8 cellular contexts compared by ENCODE assay signal in genomic region chr14:20697273-20698017, GRCh38. TPM values are rescaled to one million over a fixed set of nuclear protein-coding genes. Genes with fewer than 3 reads are reported as not detected.
A peak's percentile ranks its signal among the peaks of the same experiment; 100 is the strongest.
DNase-seq lines count a peak whose midpoint lies in the region; ATAC-seq and TF ChIP-seq lines count a peak whose summit lies in the region.

No MANE protein-coding gene starts in this region.

- TF ChIP-seq CTCF in HL-60 (IDR thresholded peaks at IDR 0.05; ENCODE audit: insufficient read depth, low read length) = peak; percentile 81

- no peaks in the 10 kb centered on the region for H3K79me1 ChIP-seq in trophoblast cell (ENCODE audit: low read length)

- H4K8ac ChIP-seq in trophoblast cell (ENCODE audit: low read depth, low read length) = no peak overlapping the region

- H3K9ac ChIP-seq in trophoblast cell (ENCODE audit: low read length) = no peak overlapping the region

- H3K18ac ChIP-seq in trophoblast cell (ENCODE audit: low read length) = no peak overlapping the region

- H3K4ac ChIP-seq in trophoblast cell (ENCODE audit: low read depth, low read length) = no peak overlapping the region

- no peak overlapping the region for H3K14ac ChIP-seq in trophoblast cell (ENCODE audit: low read length)

- no peak overlapping the region for H4K12ac ChIP-seq in trophoblast cell (ENCODE audit: low read depth, low read length)

- WGBS in trophoblast cell (ENCODE audit: extremely low coverage, insufficient coverage, insufficient read length) = no CpG with 5 or more reads among the region's 6 CpGs

- no peaks in the 10 kb centered on the region for H3K79me2 ChIP-seq in trophoblast cell (ENCODE audit: control insufficient read depth, insufficient read depth, low read length, poor library complexity)

- H3K4me3 ChIP-seq in HL-60 (replicated peaks; ENCODE audit: insufficient read depth, low read length) (no peak overlapping the region), trophoblast cell (ENCODE audit: low read depth, low read length) (no peak overlapping the region)

- H3K4me1 ChIP-seq in trophoblast cell (ENCODE audit: control insufficient read depth in 1 of 2, insufficient read depth in 2 of 2, low read length in 2 of 2) = no peaks in the 10 kb centered on the region

- no peak overlapping the region for H2AK5ac ChIP-seq in trophoblast cell (ENCODE audit: low read length)

- DNase-seq in EH (ENCODE audit: low read depth) (peak; percentile 68), HL-60 (ENCODE audit: low read depth in 1 of 2, low spot score in 1 of 2) (peak in 1 of 2 experiments; percentile 72), SHP77 (lab: John Stamatoyannopoulos, UW) (peak; percentile 65 to 78), germinal center (ENCODE audit: low spot score) (peak; percentile 50), trophoblast cell (peak; percentile 61 to 91)
- peak; percentile 83 for DNase-seq in activated effector memory CD4-positive, alpha-beta T cell treated with anti-CD3 and anti-CD28 coated beads, Interleukin-2, amount 50 U/mL, for 16 hours

- ATAC-seq in HG03135 (IDR thresholded peaks at IDR 0.05; ENCODE audit: unreplicated experiment) (no peak), HG02981 (IDR thresholded peaks at IDR 0.05; ENCODE audit: unreplicated experiment) (no peak)

- no peak overlapping the region for H4K91ac ChIP-seq in trophoblast cell (ENCODE audit: low read depth, low read length)

- no peak overlapping the region for H3K23ac ChIP-seq in trophoblast cell (ENCODE audit: low read length)

- H3K27ac ChIP-seq in HL-60 (replicated peaks) = no peak overlapping the region
- no peak overlapping the region for H3K27ac ChIP-seq in trophoblast cell (ENCODE audit: low read depth, low read length)

- H2BK12ac ChIP-seq in trophoblast cell (ENCODE audit: low read length) = no peak overlapping the region

- H2BK5ac ChIP-seq in trophoblast cell (ENCODE audit: low read depth, low read length, poor library complexity) = no peak overlapping the region

- no peaks in the 10 kb centered on the region for H3K36me3 ChIP-seq in trophoblast cell (ENCODE audit: control insufficient read depth in 1 of 2, insufficient read depth in 2 of 2, low read length in 2 of 2)

- H3K27me3 ChIP-seq in HL-60 (ENCODE audit: insufficient read depth, poor library complexity, severe bottlenecking) = no peaks in the 10 kb centered on the region
- no peaks in the 10 kb centered on the region for H3K27me3 ChIP-seq in trophoblast cell (ENCODE audit: insufficient read depth, low read length)

- no peak overlapping the region for H2BK120ac ChIP-seq in trophoblast cell (ENCODE audit: insufficient read depth, low read length, poor library complexity)

- no peak overlapping the region for H2AFZ ChIP-seq in trophoblast cell (ENCODE audit: insufficient read depth, low read length, poor library complexity)

- H3K4me2 ChIP-seq in trophoblast cell (ENCODE audit: low read length) = no peak overlapping the region

- peaks cover 3% of the 10 kb centered on the region for H3K9me3 ChIP-seq in trophoblast cell (ENCODE audit: insufficient read depth, low read depth, low read length)

RNA-seq across cellular contexts. Expression of gene ANG, which starts 8.9 kb away (rescaled TPM):
- 2.5 and 3.4 TPM in 2 replicates for polyA plus RNA-seq in trophoblast cell (2013)

RNA-seq across cellular contexts. Expression of gene RNASE4, which starts 13.1 kb away (rescaled TPM):
- 3.7 and 4.6 TPM in 2 replicates for polyA plus RNA-seq in trophoblast cell (2013)

RNA-seq across cellular contexts. Expression of gene EDDM3A, which starts 48.2 kb away (rescaled TPM):
- 0.11 TPM in 2 replicates for polyA plus RNA-seq in trophoblast cell (2013)

RNA-seq across cellular contexts. Expression of gene OR6S1, which starts 56.0 kb away (rescaled TPM):
- not detected in 2 replicates for polyA plus RNA-seq in trophoblast cell (2013)
